12 cellular contexts compared by ENCODE assay signal in the genomic region with DNA sequence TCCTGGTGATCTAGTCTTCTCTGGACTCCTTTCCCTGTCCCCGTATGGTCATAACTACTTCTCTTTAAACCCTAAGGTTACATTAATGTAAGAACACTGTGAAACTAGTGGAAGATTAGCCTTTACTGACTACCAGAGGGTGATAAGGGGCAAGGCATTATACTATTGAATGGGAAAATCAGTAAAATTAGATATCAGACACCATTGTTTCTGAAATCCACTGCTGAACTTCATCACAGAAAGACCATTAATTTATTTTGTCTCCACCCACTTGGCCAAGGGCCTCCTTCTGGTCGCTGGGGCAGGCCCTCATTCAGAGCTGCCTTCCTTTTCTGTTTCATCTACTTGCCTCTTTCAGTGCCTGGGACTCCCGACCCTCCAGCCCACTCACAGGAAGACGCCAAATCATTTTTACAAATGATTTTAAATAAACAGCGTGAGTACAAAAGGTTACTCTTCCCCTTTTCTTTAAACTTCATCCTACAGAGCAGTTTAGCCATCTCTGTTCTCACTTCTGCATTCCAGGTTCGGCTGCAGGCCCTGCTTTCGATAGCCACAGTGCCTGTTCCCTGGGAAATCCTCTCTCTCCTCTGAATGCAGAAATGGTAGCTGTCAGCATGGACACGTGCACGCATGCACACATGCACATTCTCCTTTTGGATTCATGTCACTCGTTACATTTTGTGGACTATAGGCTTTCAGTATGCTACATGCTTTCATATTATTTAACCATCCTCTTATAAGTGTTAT.
DNase-seq lines count a peak whose midpoint lies in the region; ATAC-seq and TF ChIP-seq lines count a peak whose summit lies in the region.
"Had no signal": no experiment of that assay in that cellular context is flagged by ENCODE, and none has a peak within 500 bp of the region (broad histone marks: within the 10 kb centered on the region; RNA-seq: fewer than 3 reads in every experiment).

No MANE protein-coding gene starts in this region.

- no peak for TF ChIP-seq CTCF in Peyer's patch (IDR thresholded peaks at IDR 0.05)

- H3K27ac ChIP-seq in naive thymus-derived CD4-positive, alpha-beta T cell (ENCODE audit: low read depth, low read length): no peak overlapping the region
- no peak overlapping the region for H3K27ac ChIP-seq in Peyer's patch

- H3K4me3 ChIP-seq in naive thymus-derived CD4-positive, alpha-beta T cell (ENCODE audit: low read length): no peak overlapping the region
- no peak overlapping the region for H3K4me3 ChIP-seq in Peyer's patch

- no peak overlapping the region for H3K4me3 Mint-ChIP-seq in naive thymus-derived CD4-positive, alpha-beta T cell

- peaks cover 0 to 9% (median 0%) of the 10 kb centered on the region in 5 donors for H3K27me3 Mint-ChIP-seq in naive thymus-derived CD4-positive, alpha-beta T cell

- H3K4me1 Mint-ChIP-seq in naive thymus-derived CD4-positive, alpha-beta T cell: peaks cover 3 to 16% (median 11%) of the 10 kb centered on the region in 7 donors

- POLR2A ChIA-PET in naive thymus-derived CD4-positive, alpha-beta T cell (lab: Charles Lee): no interaction called here

- no peaks in the 10 kb centered on the region for H3K9me3 ChIP-seq in naive thymus-derived CD4-positive, alpha-beta T cell (ENCODE audit: control insufficient read depth in 2 of 3, low read length in 3 of 3)
- no peaks in the 10 kb centered on the region for H3K9me3 ChIP-seq in Peyer's patch

- in situ Hi-C loops in ACHN (cut with HindIII; ENCODE audit: low pct_ligation_motif_present, low pct_unique_long_range_greater_than_20kb, low sequenced_read_pairs): no loop called here

- no peaks in the 10 kb centered on the region for H3K27me3 ChIP-seq in naive thymus-derived CD4-positive, alpha-beta T cell (ENCODE audit: control insufficient read depth in 2 of 2, insufficient read depth in 2 of 2, low read length in 2 of 2)
- no peaks in the 10 kb centered on the region for H3K27me3 ChIP-seq in Peyer's patch

- CTCF ChIA-PET in naive thymus-derived CD4-positive, alpha-beta T cell (lab: Charles Lee): no interaction called here

- ATAC-seq in GM18519 (IDR thresholded peaks at IDR 0.05; ENCODE audit: low FRiP score, unreplicated experiment): peak; percentile 63
- peak; percentile 68 for ATAC-seq in HG02642 (IDR thresholded peaks at IDR 0.05; ENCODE audit: poor library complexity, unreplicated experiment)
- peak; percentile 65 for ATAC-seq in naive thymus-derived CD4-positive, alpha-beta T cell
- ATAC-seq in GM19397 (IDR thresholded peaks at IDR 0.05; ENCODE audit: unreplicated experiment): no peak
- ATAC-seq: esophagus mucosa had no signal

- H3K36me3 ChIP-seq in naive thymus-derived CD4-positive, alpha-beta T cell (ENCODE audit: control insufficient read depth in 2 of 3, insufficient read depth in 3 of 3, low read length in 3 of 3): no peaks in the 10 kb centered on the region
- no peaks in the 10 kb centered on the region for H3K36me3 ChIP-seq in Peyer's patch

- peaks cover 0 to 10% (median 0%) of the 10 kb centered on the region in 11 donors for H3K9me3 Mint-ChIP-seq in naive thymus-derived CD4-positive, alpha-beta T cell

- no peak overlapping the region for H3K27ac Mint-ChIP-seq in naive thymus-derived CD4-positive, alpha-beta T cell

- H3K36me3 Mint-ChIP-seq in naive thymus-derived CD4-positive, alpha-beta T cell: peaks cover 0 to 7% (median 3%) of the 10 kb centered on the region in 5 donors

- intact Hi-C loops in naive thymus-derived CD4-positive, alpha-beta T cell (cut with micrococcal nuclease): no loop called here

- DNase-seq in NOMO-1 treated with DMSO at 0.1 percent for 48 hours (lab: John Stamatoyannopoulos, UW; ENCODE audit: unreplicated experiment) (peak; percentile 92), Peyer's patch (no peak), NCI-H1105 (lab: John Stamatoyannopoulos, UW) (no peak), ACHN (no peak)
- DNase-seq in naive thymus-derived CD4-positive, alpha-beta T cell: no peak
- DNase-seq: activated CD4-positive, alpha-beta T cell treated with anti-CD3 and anti-CD28 coated beads for 48 hours; OCI-M1; retina had no signal

- no peaks in the 10 kb centered on the region for H3K4me1 ChIP-seq in naive thymus-derived CD4-positive, alpha-beta T cell (ENCODE audit: control insufficient read depth in 2 of 2, insufficient read depth in 2 of 2, low read length in 2 of 2)
- no peaks in the 10 kb centered on the region for H3K4me1 ChIP-seq in Peyer's patch

- TF ChIP-seq POLR2A in Peyer's patch (IDR thresholded peaks at IDR 0.05): no peak
